In genomic region chr15:33398555-33398954, GRCh38 we compare ENCODE assay signal across 26 cellular contexts.
"Had no signal": no experiment of that assay in that cellular context is flagged by ENCODE, and none has a peak within 500 bp of the region (broad histone marks: within the 10 kb centered on the region; RNA-seq: fewer than 3 reads in every experiment).

No MANE protein-coding gene starts in this region.

- H3K9ac ChIP-seq: SK-N-SH had no signal

- H3K27ac ChIP-seq: adrenal gland, body of pancreas, breast epithelium, Peyer's patch, SJSA1 had no signal

- DNase-seq: activated CD4-positive, alpha-beta T cell treated with anti-CD3 and anti-CD28 coated beads for 36 hours; activated CD4-positive, alpha-beta T cell treated with anti-CD3 and anti-CD28 coated beads, Interleukin-2, amount 10 ng/mL, durations not matched to agents 7 days and 5 days; activated CD4-positive, alpha-beta T cell treated with anti-CD3 and anti-CD28 coated beads, Interleukin-2, amount 50 U/mL, for 48 hours; activated CD8-positive, alpha-beta T cell treated with anti-CD3 and anti-CD28 coated beads, Interleukin-2, amount 10 ng/mL, durations not matched to agents 7 days and 5 days; activated gamma-delta T cell; activated naive CD4-positive, alpha-beta T cell treated with Interleukin-2 at 50 U/mL for 16 hours; activated T-cell treated with anti-CD3 and anti-CD28 coated beads, Interleukin-2, amount 50 U/mL, for 24 hours; adrenal gland; body of pancreas; cerebellar nuclear complex; Karpas-422; KBM-7; NCI-H1105; NCI-H1417 treated with DMSO at 0.1 percent for 48 hours; NCI-H187 treated with DMSO at 0.1 percent for 48 hours; NCI-H510A; NCI-H526; Peyer's patch; RPMI8226; SHP77 treated with DMSO at 0.1 percent for 48 hours; SK-N-SH had no signal

- ATAC-seq: activated CD4-positive, alpha-beta T cell treated with anti-CD3 and anti-CD28 coated beads for 36 hours; activated CD4-positive, CD25-positive, alpha-beta regulatory T cell treated with anti-CD3 and anti-CD28 coated beads, Interleukin-2, amount 50 U/mL, for 24 hours; activated CD8-positive, alpha-beta T cell treated with anti-CD3 and anti-CD28 coated beads, Interleukin-2, amount 10 ng/mL, durations not matched to agents 7 days and 5 days; activated naive CD4-positive, alpha-beta T cell treated with anti-CD3 and anti-CD28 coated beads, Interleukin-2, amount 50 U/mL, for 72 hours; body of pancreas; WTC11 had no signal

- H3K4me1 ChIP-seq: adrenal gland, body of pancreas, breast epithelium, Peyer's patch, SJSA1 had no signal

- H3K9me3 ChIP-seq: adrenal gland, body of pancreas, breast epithelium, Peyer's patch, SJSA1, SK-N-SH had no signal

- H3K4me3 ChIP-seq: adrenal gland, body of pancreas, breast epithelium, Peyer's patch, SJSA1 had no signal

- H3K36me3 ChIP-seq: adrenal gland, breast epithelium, Peyer's patch, SJSA1 had no signal

- H3K27me3 ChIP-seq: adrenal gland, body of pancreas, breast epithelium, Peyer's patch had no signal

- H3K4me2 ChIP-seq: SK-N-SH had no signal

- H3K9me2 ChIP-seq: SK-N-SH had no signal
